ENCODE assay signal across 12 cellular contexts in the genomic region with DNA sequence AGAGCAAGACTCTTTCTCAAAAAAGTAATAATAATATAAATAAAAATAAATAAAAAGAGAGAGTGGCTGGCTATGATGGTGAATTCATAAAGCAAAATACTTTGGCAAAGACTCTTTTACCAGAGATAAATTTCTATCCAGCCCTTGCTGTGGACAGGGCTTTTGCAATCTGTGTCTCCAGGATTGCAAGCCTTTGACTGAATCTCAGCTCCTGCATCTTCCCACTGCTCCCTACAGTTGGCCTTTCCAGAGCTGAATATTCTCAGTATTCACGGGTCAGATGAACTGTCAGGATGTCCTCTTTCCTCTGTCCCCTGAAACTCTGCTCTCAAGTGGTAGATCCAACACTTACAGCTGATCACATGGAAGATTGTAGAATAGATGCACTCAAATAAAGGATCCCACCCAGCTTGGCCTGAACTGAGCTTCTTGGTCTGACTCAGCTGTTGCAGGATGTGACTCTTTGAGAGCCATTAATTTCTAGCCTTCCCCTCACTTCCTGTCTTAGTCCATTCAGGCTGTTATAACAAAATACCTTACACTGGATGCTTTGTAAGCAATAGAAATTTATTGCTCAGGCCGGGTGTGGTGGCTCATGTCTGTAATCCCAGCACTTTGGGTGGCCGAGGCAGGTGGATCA.
A peak's percentile ranks its signal among the peaks of the same experiment; 100 is the strongest.
DNase-seq lines count a peak whose midpoint lies in the region; ATAC-seq and TF ChIP-seq lines count a peak whose summit lies in the region.
"Had no signal": no experiment of that assay in that cellular context is flagged by ENCODE, and none has a peak within 500 bp of the region (broad histone marks: within the 10 kb centered on the region; RNA-seq: fewer than 3 reads in every experiment).

No MANE protein-coding gene starts in this region.

- H3K27me3 Mint-ChIP-seq in activated T-helper 1 cell treated with anti-CD3 and anti-CD28 coated beads, Interleukin-12 subunit alpha, Interleukin-12 subunit beta, Interleukin-2, Interleukin-4 antibody, amounts not matched to agents 30 ng/mL and 10 ng/mL and 1 ng/mL, durations not matched to agents 14 hours and 24 hours and 36 hours (ENCODE audit: insufficient read depth): no peaks in the 10 kb centered on the region
- H3K27me3 Mint-ChIP-seq: B cell; central memory CD8-positive, alpha-beta T cell had no signal

- no peak overlapping the region for H3K4me3 Mint-ChIP-seq in activated T-helper 1 cell treated with anti-CD3 and anti-CD28 coated beads, Interleukin-12 subunit alpha, Interleukin-12 subunit beta, Interleukin-2, Interleukin-4 antibody, amounts not matched to agents 30 ng/mL and 10 ng/mL and 1 ng/mL, durations not matched to agents 14 hours and 24 hours and 36 hours
- H3K4me3 Mint-ChIP-seq: B cell; central memory CD8-positive, alpha-beta T cell had no signal

- no peak overlapping the region for H3K4me3 ChIP-seq in epithelial cell of esophagus (ENCODE audit: low read length)
- H3K4me3 ChIP-seq: ovary had no signal

- no peaks in the 10 kb centered on the region for H3K4me1 Mint-ChIP-seq in activated T-helper 1 cell treated with anti-CD3 and anti-CD28 coated beads, Interleukin-12 subunit alpha, Interleukin-12 subunit beta, Interleukin-2, Interleukin-4 antibody, amounts not matched to agents 30 ng/mL and 10 ng/mL and 1 ng/mL, durations not matched to agents 14 hours and 24 hours and 36 hours (ENCODE audit: low read depth)
- H3K4me1 Mint-ChIP-seq: B cell; central memory CD8-positive, alpha-beta T cell had no signal

- TF ChIP-seq CTCF in epithelial cell of esophagus (IDR thresholded peaks at IDR 0.05; ENCODE audit: insufficient read depth, low read depth, low read length, missing control alignments): no peak

- no peaks in the 10 kb centered on the region for H3K9me3 Mint-ChIP-seq in activated T-helper 1 cell treated with anti-CD3 and anti-CD28 coated beads, Interleukin-12 subunit alpha, Interleukin-12 subunit beta, Interleukin-2, Interleukin-4 antibody, amounts not matched to agents 30 ng/mL and 10 ng/mL and 1 ng/mL, durations not matched to agents 14 hours and 24 hours and 36 hours

- intact Hi-C loops in activated T-helper 1 cell treated with anti-CD3 and anti-CD28 coated beads, Interleukin-12 subunit alpha, Interleukin-12 subunit beta, Interleukin-2, Interleukin-4 antibody, amounts not matched to agents 30 ng/mL and 10 ng/mL and 1 ng/mL, durations not matched to agents 14 hours and 24 hours and 36 hours (cut with micrococcal nuclease): no loop called here

- ATAC-seq in GM19351 (IDR thresholded peaks at IDR 0.05; ENCODE audit: unreplicated experiment): peak; percentile 83
- peak; percentile 66 for ATAC-seq in HG03139 (IDR thresholded peaks at IDR 0.05; ENCODE audit: unreplicated experiment)

- no peak overlapping the region for H3K27ac Mint-ChIP-seq in activated T-helper 1 cell treated with anti-CD3 and anti-CD28 coated beads, Interleukin-12 subunit alpha, Interleukin-12 subunit beta, Interleukin-2, Interleukin-4 antibody, amounts not matched to agents 30 ng/mL and 10 ng/mL and 1 ng/mL, durations not matched to agents 14 hours and 24 hours and 36 hours
- H3K27ac Mint-ChIP-seq: B cell had no signal

- no peaks in the 10 kb centered on the region for H3K36me3 Mint-ChIP-seq in activated T-helper 1 cell treated with anti-CD3 and anti-CD28 coated beads, Interleukin-12 subunit alpha, Interleukin-12 subunit beta, Interleukin-2, Interleukin-4 antibody, amounts not matched to agents 30 ng/mL and 10 ng/mL and 1 ng/mL, durations not matched to agents 14 hours and 24 hours and 36 hours (ENCODE audit: low read depth)

- DNase-seq in AG08395 (ENCODE audit: low spot score) (peak; percentile 59), epithelial cell of esophagus (ENCODE audit: low read depth) (peak; percentile 64), NCI-H524 treated with DMSO at 0.1 percent for 48 hours (lab: John Stamatoyannopoulos, UW) (no peak), NCI-H1105 (lab: John Stamatoyannopoulos, UW) (no peak), DMS153 treated with DMSO at 0.1 percent for 48 hours (lab: John Stamatoyannopoulos, UW; ENCODE audit: unreplicated experiment) (no peak)
- DNase-seq in activated T-helper 1 cell treated with anti-CD3 and anti-CD28 coated beads, Interleukin-12 subunit alpha, Interleukin-12 subunit beta, Interleukin-2, Interleukin-4 antibody, amounts not matched to agents 30 ng/mL and 10 ng/mL and 1 ng/mL, durations not matched to agents 14 hours and 24 hours and 36 hours (ENCODE audit: low spot score): no peak
- DNase-seq: NCI-H1694 treated with DMSO at 0.1 percent for 48 hours, ovary had no signal

Comparison
In these comparisons a context has a peak if more than half of its experiments do, and no peak if none do; other contexts are left out.
1. DNase-seq: peak in AG08395 (single experiment) and epithelial cell of esophagus (single experiment); none in NCI-H524 treated with DMSO at 0.1 percent for 48 hours (single experiment), activated T-helper 1 cell treated with anti-CD3 and anti-CD28 coated beads, Interleukin-12 subunit alpha, Interleukin-12 subunit beta, Interleukin-2, Interleukin-4 antibody, amounts not matched to agents 30 ng/mL and 10 ng/mL and 1 ng/mL, durations not matched to agents 14 hours and 24 hours and 36 hours (single experiment), NCI-H1105 (single experiment) and DMS153 treated with DMSO at 0.1 percent for 48 hours (single experiment).